In the genomic region with DNA sequence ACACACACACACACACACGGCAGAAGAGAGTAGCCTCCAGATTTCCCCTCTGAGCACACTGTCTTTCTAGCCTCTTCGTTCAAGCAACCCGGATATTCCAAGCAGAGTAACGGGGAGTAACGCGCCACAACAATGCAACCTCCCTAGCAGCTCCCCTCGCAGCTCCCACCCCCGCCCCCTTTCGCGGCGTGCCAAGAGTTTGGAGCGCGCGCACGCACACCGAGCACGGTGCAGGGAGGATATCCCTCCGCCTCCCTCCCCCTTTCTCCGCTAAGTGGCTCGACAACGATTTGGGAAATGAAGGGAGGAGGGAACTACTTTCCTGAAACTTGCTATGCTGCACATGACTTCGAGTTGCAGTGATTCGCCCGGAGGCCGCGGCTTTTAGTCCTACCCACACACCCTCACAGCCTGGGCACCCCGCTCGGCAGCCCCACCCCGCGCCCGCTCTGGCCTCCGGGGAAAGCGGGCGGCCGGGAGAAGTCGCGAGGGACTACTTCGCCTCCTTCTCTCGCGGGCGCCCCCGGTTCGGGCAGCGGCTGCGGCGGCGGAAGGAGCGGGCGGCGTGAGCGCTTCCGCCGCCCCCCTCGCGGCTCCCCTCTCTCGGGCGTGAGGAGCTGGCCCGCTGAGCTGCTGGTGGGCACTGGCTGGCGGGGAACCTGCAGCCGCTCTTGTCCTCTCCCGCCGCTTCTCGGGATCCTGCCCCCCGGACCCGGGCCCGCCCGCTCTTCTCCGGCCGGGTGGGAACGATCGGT, we compare ENCODE assay signal across 8 cellular contexts. TPM values are rescaled to one million over a fixed set of nuclear protein-coding genes. Genes with fewer than 3 reads are reported as not detected.
DNase-seq lines count a peak whose midpoint lies in the region; ATAC-seq and TF ChIP-seq lines count a peak whose summit lies in the region.

No MANE protein-coding gene starts in this region.

- peak overlapping the region; percentile 77 for H3K27ac ChIP-seq in stomach smooth muscle (ENCODE audit: low read length)

- peak overlapping the region; percentile 87 for H3K4me3 Mint-ChIP-seq in natural killer cell treated with Interleukin-12 subunit alpha and Interleukin-12 subunit beta and Interleukin-15 and Interleukin-18, amount 100 ng/mL, for 72 hours

- no peak for TF ChIP-seq CTCF in fibroblast of villous mesenchyme (IDR thresholded peaks at IDR 0.05; ENCODE audit: insufficient read depth, low read depth, low read length)

- H3K27ac Mint-ChIP-seq in natural killer cell treated with Interleukin-12 subunit alpha and Interleukin-12 subunit beta and Interleukin-15 and Interleukin-18, amount 100 ng/mL, for 72 hours = peak overlapping the region; percentile 54 to 66

- H3K27me3 ChIP-seq in stomach smooth muscle (ENCODE audit: control insufficient read depth in 1 of 2, insufficient read depth in 2 of 2, low read length in 2 of 2) = no peaks in the 10 kb centered on the region

- ATAC-seq in GM21737 (IDR thresholded peaks at IDR 0.05; ENCODE audit: unreplicated experiment) = peak; percentile 53
- ATAC-seq in natural killer cell treated with Interleukin-12 subunit alpha and Interleukin-12 subunit beta and Interleukin-15 and Interleukin-18, amount 100 ng/mL, for 72 hours = peak; percentile 83 to 88

- peaks cover 21 to 23% of the 10 kb centered on the region in 2 donors for H3K27me3 Mint-ChIP-seq in natural killer cell treated with Interleukin-12 subunit alpha and Interleukin-12 subunit beta and Interleukin-15 and Interleukin-18, amount 100 ng/mL, for 72 hours

- no peaks in the 10 kb centered on the region for H3K9me3 ChIP-seq in stomach smooth muscle (ENCODE audit: control insufficient read depth in 2 of 2, low read length in 2 of 2)

- no peaks in the 10 kb centered on the region for H3K4me1 ChIP-seq in stomach smooth muscle (ENCODE audit: control insufficient read depth, insufficient read depth, low read length)

- no peaks in the 10 kb centered on the region for H3K36me3 ChIP-seq in stomach smooth muscle (ENCODE audit: control insufficient read depth in 2 of 2, insufficient read depth in 2 of 2, low read length in 2 of 2)

- no peaks in the 10 kb centered on the region for H3K36me3 Mint-ChIP-seq in natural killer cell treated with Interleukin-12 subunit alpha and Interleukin-12 subunit beta and Interleukin-15 and Interleukin-18, amount 100 ng/mL, for 72 hours

- H3K9ac ChIP-seq in stomach smooth muscle (ENCODE audit: low read length in 2 of 2) = peak overlapping the region; percentile 42 to 60

- H3K4me1 Mint-ChIP-seq in natural killer cell treated with Interleukin-12 subunit alpha and Interleukin-12 subunit beta and Interleukin-15 and Interleukin-18, amount 100 ng/mL, for 72 hours (ENCODE audit: low read depth in 2 of 2) = peaks cover 25 to 35% of the 10 kb centered on the region in 2 donors

- H3K4me3 ChIP-seq in fibroblast of villous mesenchyme (ENCODE audit: low read depth, low read length) (peak overlapping the region; percentile 96), stomach smooth muscle (ENCODE audit: low read length in 2 of 2) (peak overlapping the region; percentile 84)

- DNase-seq in DMS153 (lab: John Stamatoyannopoulos, UW) = peak; percentile 77
- DNase-seq in Kasumi-1 (lab: John Stamatoyannopoulos, UW) = peak; percentile 63 to 76
- peak; percentile 83 to 90 for DNase-seq in SHP77 (lab: John Stamatoyannopoulos, UW)
- peak; percentile 47 for DNase-seq in activated gamma-delta T cell treated with Interleukin-2 at 50 U/mL for 16 hours
- peak; percentile 99 for DNase-seq in fibroblast of villous mesenchyme (ENCODE audit: low read depth)
- DNase-seq in natural killer cell treated with Interleukin-12 subunit alpha and Interleukin-12 subunit beta and Interleukin-15 and Interleukin-18, amount 100 ng/mL, for 72 hours (ENCODE audit: low spot score) = peak; percentile 77

- no peaks in the 10 kb centered on the region for H3K9me3 Mint-ChIP-seq in natural killer cell treated with Interleukin-12 subunit alpha and Interleukin-12 subunit beta and Interleukin-15 and Interleukin-18, amount 100 ng/mL, for 72 hours

RNA-seq across cellular contexts. Expression of a gene that starts 0.7 kb away (rescaled TPM):
- 45.4 and 55.7 TPM in 2 replicates for total RNA-seq in fibroblast of villous mesenchyme
- 1 to 10 TPM in 1 of 2 donors, under 1 TPM in 1; 0.89 to 1.1 TPM for total RNA-seq in natural killer cell treated with Interleukin-12 subunit alpha and Interleukin-12 subunit beta and Interleukin-15 and Interleukin-18, amount 100 ng/mL, for 72 hours

Comparison
In these comparisons a context has a peak if more than half of its experiments do, and no peak if none do; other contexts are left out.
1. Peak in every context shown above with its lines: DNase-seq, ATAC-seq, H3K4me3 ChIP-seq and H3K27ac ChIP-seq.
2. DNase-seq: peak in every context shown above with its lines; median percentile 99 in fibroblast of villous mesenchyme; 86 in SHP77; 77 in DMS153; 77 in natural killer cell treated with Interleukin-12 subunit alpha and Interleukin-12 subunit beta and Interleukin-15 and Interleukin-18, amount 100 ng/mL, for 72 hours; 70 in Kasumi-1; 47 in activated gamma-delta T cell treated with Interleukin-2 at 50 U/mL for 16 hours.
3. RNA of a gene that starts 0.7 kb away (total RNA-seq): 45.4 to 55.7 TPM in fibroblast of villous mesenchyme; 0.89 to 1.1 TPM in natural killer cell treated with Interleukin-12 subunit alpha and Interleukin-12 subunit beta and Interleukin-15 and Interleukin-18, amount 100 ng/mL, for 72 hours; every median in the first group is over 10 times any median in the second.